ENCODE assay signal across 8 cellular contexts in the genomic region with DNA sequence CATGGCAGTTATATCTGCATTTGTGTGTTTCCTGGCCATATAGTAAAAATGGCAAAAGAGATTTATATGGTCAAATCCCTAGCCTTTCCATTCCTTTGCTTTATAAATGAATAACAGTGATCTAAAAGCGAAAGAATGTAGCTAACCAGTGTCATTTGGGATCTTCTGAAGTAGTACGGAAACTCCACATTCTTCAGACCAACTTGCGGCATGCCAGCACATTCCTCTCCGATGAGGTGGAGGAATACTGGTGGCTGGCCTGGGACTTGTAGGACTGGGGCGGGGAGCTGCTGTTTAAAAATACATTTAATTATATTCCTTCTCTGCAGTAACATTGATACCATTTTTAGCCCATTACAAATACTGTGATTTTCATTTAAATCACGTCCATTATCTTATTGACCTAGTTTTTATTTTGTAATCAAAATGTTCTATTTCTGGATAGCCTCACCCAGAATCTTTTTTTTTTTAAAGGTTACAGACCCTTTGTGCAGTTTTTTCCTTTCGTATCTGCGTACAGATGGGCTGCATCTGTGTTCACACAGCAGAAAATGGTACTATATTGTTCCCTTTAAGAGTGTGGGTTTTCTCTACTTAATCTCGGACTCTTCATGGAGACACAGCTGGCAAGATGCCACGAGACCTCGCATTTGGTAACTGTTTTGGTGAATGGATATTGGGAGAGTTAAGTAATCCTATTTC.
A peak's percentile ranks its signal among the peaks of the same experiment; 100 is the strongest.
DNase-seq lines count a peak whose midpoint lies in the region; ATAC-seq and TF ChIP-seq lines count a peak whose summit lies in the region.

No MANE protein-coding gene starts in this region.

- no peaks in the 10 kb centered on the region for H3K27me3 ChIP-seq in HUES6 (ENCODE audit: control insufficient read depth, insufficient read depth, low read length)
- no peaks in the 10 kb centered on the region for H3K27me3 ChIP-seq in layer of hippocampus (ENCODE audit: control insufficient read depth, insufficient read depth, low read length)
- H3K27me3 ChIP-seq in tibial nerve, result no peaks in the 10 kb centered on the region

- DNase-seq in tibial nerve (ENCODE audit: low spot score in 2 of 2), result peak; percentile 80 to 85
- no peak for DNase-seq in SKM-1 (lab: John Stamatoyannopoulos, UW; ENCODE audit: unreplicated experiment)
- no peak for DNase-seq in GM13976 (ENCODE audit: low spot score)
- no peak for DNase-seq in stimulated activated CD4-positive, alpha-beta T cell treated with anti-CD3 and anti-CD28 coated beads, Interleukin-12 subunit alpha, Interleukin-12 subunit beta, amount 100 ng/mL, for 4 hours

- TF ChIP-seq EP300 in tibial nerve (IDR thresholded peaks at IDR 0.05), result peak; percentile 82 to 96

- H3K9me3 ChIP-seq in HUES6 (ENCODE audit: control insufficient read depth, insufficient read depth, low read depth, low read length) (no peaks in the 10 kb centered on the region), tibial nerve (no peaks in the 10 kb centered on the region)

- H3K27ac ChIP-seq in HUES6 (ENCODE audit: low read depth, low read length) (peak overlapping the region; percentile 96), cingulate gyrus (ENCODE audit: low read depth, low read length) (peak overlapping the region; percentile 67), layer of hippocampus (ENCODE audit: low read depth, low read length) (peak overlapping the region; percentile 52), tibial nerve (peak overlapping the region; percentile 60 to 96 (median 88))

- no peak for TF ChIP-seq CTCF in tibial nerve (IDR thresholded peaks at IDR 0.05)
- no peak for TF ChIP-seq CTCF in GM13976 (IDR thresholded peaks at IDR 0.05; ENCODE audit: borderline replicate concordance, control extremely low read depth, extremely low read depth, insufficient read depth, missing control alignments)

- H3K4me3 ChIP-seq in HUES6 (ENCODE audit: low read depth, low read length), result peak overlapping the region; percentile 29; the same call in 1 of the 2 replicates
- peak overlapping the region; percentile 0 to 42 (median 20) for H3K4me3 ChIP-seq in tibial nerve

- no peak for ATAC-seq in HG03571 (IDR thresholded peaks at IDR 0.05; ENCODE audit: unreplicated experiment)

- H3K4me1 ChIP-seq in HUES6 (ENCODE audit: control insufficient read depth, insufficient read depth, low read length) (peaks cover 57% of the 10 kb centered on the region), tibial nerve (peaks cover 0 to 72% (median 42%) of the 10 kb centered on the region in 4 donors)

- in situ Hi-C loops in GM13976 (cut with MboI; ENCODE audit: low sequenced_read_pairs, unreplicated experiment), result no loop called here

- WGBS in tibial nerve, 2 donors, result 11 to 16% methylated on average over 11 of the region's 11 CpGs

- TF ChIP-seq POLR2A in tibial nerve (IDR thresholded peaks at IDR 0.05), result no peak

- H3K36me3 ChIP-seq in HUES6 (ENCODE audit: control insufficient read depth, insufficient read depth, low read length) (no peaks in the 10 kb centered on the region), tibial nerve (no peaks in the 10 kb centered on the region)

- H3K9ac ChIP-seq in HUES6 (ENCODE audit: low read length), result peak overlapping the region; percentile 70

Comparison
In these comparisons a context has a peak if more than half of its experiments do, and no peak if none do; other contexts are left out.
1. DNase-seq: peak in tibial nerve (2 of 2); none in SKM-1 (single experiment), GM13976 (single experiment) and stimulated activated CD4-positive, alpha-beta T cell treated with anti-CD3 and anti-CD28 coated beads, Interleukin-12 subunit alpha, Interleukin-12 subunit beta, amount 100 ng/mL, for 4 hours (single experiment).
2. Peak in every context shown above with its lines, with median percentiles within 50 percentile points of each other: H3K27ac ChIP-seq.